ENCODE assay signal across 8 cellular contexts in genomic region chr3:47379488-47379899, GRCh38. TPM values are rescaled to one million over a fixed set of nuclear protein-coding genes. Genes with fewer than 3 reads are reported as not detected.
DNase-seq lines count a peak whose midpoint lies in the region; ATAC-seq and TF ChIP-seq lines count a peak whose summit lies in the region.

No MANE protein-coding gene starts in this region.

- ATAC-seq in SK-N-SH treated with all-trans-retinoic acid at 6 μM for 48 hours (no peak), GM18868 (IDR thresholded peaks at IDR 0.05; ENCODE audit: unreplicated experiment) (no peak)
- no peak for ATAC-seq in activated CD8-positive, alpha-beta T cell treated with anti-CD3 and anti-CD28 coated beads, Interleukin-2, amount 10 ng/mL, durations not matched to agents 7 days and 5 days
- no peak for ATAC-seq in stimulated activated memory B cell treated with anti-CD40 and anti-IgM and Interleukin-4, amounts not matched to agents 10 μg/mL and 1 μg/mL and 100 μg/mL, for 72 hours

- H4K20me1 ChIP-seq in SK-N-SH (ENCODE audit: insufficient read depth) = peaks cover 28% of the 10 kb centered on the region

- H3K36me3 Mint-ChIP-seq in activated CD8-positive, alpha-beta T cell treated with anti-CD3 and anti-CD28 coated beads, Interleukin-2, amount 10 ng/mL, durations not matched to agents 7 days and 5 days (ENCODE audit: low read depth) = peaks cover 12% of the 10 kb centered on the region
- H3K36me3 Mint-ChIP-seq in stimulated activated memory B cell treated with anti-CD40 and anti-IgM and Interleukin-4, amounts not matched to agents 10 μg/mL and 1 μg/mL and 100 μg/mL, for 72 hours = peaks cover 9% of the 10 kb centered on the region

- CTCF ChIA-PET in SK-N-SH (lab: Yijun Ruan, JAX) = interaction anchor here (1.4 to 2.0 kb wide), 2 partner anchors 9 to 42 kb away, joined by 6 to 12 read pairs; no protein-coding TSS in a partner anchor
- CTCF ChIA-PET in activated CD8-positive, alpha-beta T cell treated with anti-CD3 and anti-CD28 coated beads, Interleukin-2, amount 10 ng/mL, durations not matched to agents 7 days and 5 days (lab: Charles Lee) = interaction anchor here (0.7 to 2.8 kb wide), 4 partner anchors 10 to 143 kb away, joined by 3 to 10 read pairs (median 6); no protein-coding TSS in a partner anchor

- TF ChIP-seq RAD21 in SK-N-SH (IDR thresholded peaks at IDR 0.05; ENCODE audit: low read length) = no peak

- no peaks in the 10 kb centered on the region for H3K27me3 Mint-ChIP-seq in activated CD8-positive, alpha-beta T cell treated with anti-CD3 and anti-CD28 coated beads, Interleukin-2, amount 10 ng/mL, durations not matched to agents 7 days and 5 days (ENCODE audit: low read depth)
- no peaks in the 10 kb centered on the region for H3K27me3 Mint-ChIP-seq in stimulated activated memory B cell treated with anti-CD40 and anti-IgM and Interleukin-4, amounts not matched to agents 10 μg/mL and 1 μg/mL and 100 μg/mL, for 72 hours

- no peak for TF ChIP-seq CTCF in SK-N-SH (IDR thresholded peaks at IDR 0.05)

- 77% methylated on average over 16 of the region's 16 CpGs for WGBS in SK-N-SH (ENCODE audit: low lambda C conversion rate)

- H3K9me3 ChIP-seq in SK-N-SH (no peaks in the 10 kb centered on the region), iPS-18a (ENCODE audit: control insufficient read depth, low read depth, low read length) (no peaks in the 10 kb centered on the region)

- H3K27ac ChIP-seq in SK-N-SH (ENCODE audit: low read depth in 2 of 2, low read length in 1 of 2) (peak overlapping the region in 1 of 2 experiments; percentile 98; a peak in 1 of 4 replicates), iPS-18a (ENCODE audit: low read length) (no peak overlapping the region)

- H3K9me2 ChIP-seq in SK-N-SH = no peaks in the 10 kb centered on the region

- peaks cover 55% of the 10 kb centered on the region for H3K79me2 ChIP-seq in SK-N-SH (ENCODE audit: insufficient read depth)

- H3K9me3 Mint-ChIP-seq in activated CD8-positive, alpha-beta T cell treated with anti-CD3 and anti-CD28 coated beads, Interleukin-2, amount 10 ng/mL, durations not matched to agents 7 days and 5 days (ENCODE audit: insufficient read depth) = no peaks in the 10 kb centered on the region
- no peaks in the 10 kb centered on the region for H3K9me3 Mint-ChIP-seq in stimulated activated memory B cell treated with anti-CD40 and anti-IgM and Interleukin-4, amounts not matched to agents 10 μg/mL and 1 μg/mL and 100 μg/mL, for 72 hours

- no peak for TF ChIP-seq EP300 in SK-N-SH (IDR thresholded peaks at IDR 0.05; ENCODE audit: borderline replicate concordance in 1 of 2, low read depth in 1 of 2, low read length in 1 of 2)

- H3K4me1 ChIP-seq in SK-N-SH (ENCODE audit: control insufficient read depth in 1 of 2, insufficient read depth in 2 of 2, low read depth in 1 of 2, low read length in 1 of 2) (peaks cover 0 to 15% of the 10 kb centered on the region in 2 experiments; a peak in 1 of 4 replicates), iPS-18a (ENCODE audit: control insufficient read depth, low read depth, low read length) (peaks cover 10% of the 10 kb centered on the region)

- H2AFZ ChIP-seq in SK-N-SH (ENCODE audit: low read depth) = peak overlapping the region; percentile 90; the same call in 1 of the 2 replicates

- no peaks in the 10 kb centered on the region for H3K27me3 ChIP-seq in SK-N-SH (ENCODE audit: insufficient read depth)
- H3K27me3 ChIP-seq in iPS-18a (ENCODE audit: control insufficient read depth, insufficient read depth, low read length) = no peaks in the 10 kb centered on the region

- H3K36me3 ChIP-seq in SK-N-SH (replicated peaks in 1 of 2; ENCODE audit: control insufficient read depth in 1 of 2, insufficient read depth in 2 of 2, low read length in 1 of 2) (peaks cover 0 to 8% of the 10 kb centered on the region in 2 experiments), iPS-18a (ENCODE audit: control insufficient read depth, low read depth, low read length) (no peaks in the 10 kb centered on the region)

- H3K4me3 Mint-ChIP-seq in activated CD8-positive, alpha-beta T cell treated with anti-CD3 and anti-CD28 coated beads, Interleukin-2, amount 10 ng/mL, durations not matched to agents 7 days and 5 days = peak overlapping the region; percentile 100
- peak overlapping the region; percentile 99 for H3K4me3 Mint-ChIP-seq in stimulated activated memory B cell treated with anti-CD40 and anti-IgM and Interleukin-4, amounts not matched to agents 10 μg/mL and 1 μg/mL and 100 μg/mL, for 72 hours

- H3K4me2 ChIP-seq in SK-N-SH = peak overlapping the region; percentile 98

- H3K4me1 Mint-ChIP-seq in activated CD8-positive, alpha-beta T cell treated with anti-CD3 and anti-CD28 coated beads, Interleukin-2, amount 10 ng/mL, durations not matched to agents 7 days and 5 days (ENCODE audit: low read depth) = peaks cover 37% of the 10 kb centered on the region
- peaks cover 50% of the 10 kb centered on the region for H3K4me1 Mint-ChIP-seq in stimulated activated memory B cell treated with anti-CD40 and anti-IgM and Interleukin-4, amounts not matched to agents 10 μg/mL and 1 μg/mL and 100 μg/mL, for 72 hours

- H3K27ac Mint-ChIP-seq in activated CD8-positive, alpha-beta T cell treated with anti-CD3 and anti-CD28 coated beads, Interleukin-2, amount 10 ng/mL, durations not matched to agents 7 days and 5 days = peak overlapping the region; percentile 100
- peak overlapping the region; percentile 98 for H3K27ac Mint-ChIP-seq in stimulated activated memory B cell treated with anti-CD40 and anti-IgM and Interleukin-4, amounts not matched to agents 10 μg/mL and 1 μg/mL and 100 μg/mL, for 72 hours

- no peak for DNase-seq in SK-N-SH
- DNase-seq in activated CD8-positive, alpha-beta T cell treated with anti-CD3 and anti-CD28 coated beads, Interleukin-2, amount 10 ng/mL, durations not matched to agents 7 days and 5 days = no peak
- DNase-seq in SK-N-DZ (ENCODE audit: low spot score) = no peak
- DNase-seq in NCI-H2196 treated with DMSO at 0.1 percent for 48 hours (lab: John Stamatoyannopoulos, UW; ENCODE audit: unreplicated experiment) = no peak

- H3K4me3 ChIP-seq in SK-N-SH (ENCODE audit: low read depth in 2 of 2, low read length in 1 of 2) (peak overlapping the region; percentile 77 to 96), iPS-18a (ENCODE audit: low read length) (peak overlapping the region; percentile 96)

- POLR2A ChIA-PET in SK-N-SH (lab: Yijun Ruan, JAX) = no interaction called here
- POLR2A ChIA-PET in activated CD8-positive, alpha-beta T cell treated with anti-CD3 and anti-CD28 coated beads, Interleukin-2, amount 10 ng/mL, durations not matched to agents 7 days and 5 days (lab: Charles Lee) = no interaction called here

- H3K9ac ChIP-seq in SK-N-SH = peak overlapping the region; percentile 97
- H3K9ac ChIP-seq in iPS-18a (ENCODE audit: low read length) = peak overlapping the region; percentile 79

- H3F3A ChIP-seq in SK-N-SH (replicated peaks; ENCODE audit: insufficient read depth) = peaks cover 3% of the 10 kb centered on the region

TF ChIP-seq in SK-N-SH, 30 proteins besides CTCF, POLR2A, EP300 and RAD21 (continues in another document):
- TF ChIP-seq SMC3 (IDR thresholded peaks at IDR 0.05; ENCODE audit: low read depth, low read length) (no peak), FOSL2 (IDR thresholded peaks at IDR 0.05; ENCODE audit: borderline replicate concordance, low read depth) (no peak), GABPA (IDR thresholded peaks at IDR 0.05; ENCODE audit: low read depth) (no peak), SIN3A (IDR thresholded peaks at IDR 0.05; ENCODE audit: borderline replicate concordance, low read depth, low read length) (no peak), POLR2AphosphoS5 (IDR thresholded peaks at IDR 0.05; ENCODE audit: low read depth, low read length) (no peak), NFIC (IDR thresholded peaks at IDR 0.05; ENCODE audit: borderline replicate concordance) (no peak), RCOR1 (IDR thresholded peaks at IDR 0.05; ENCODE audit: low read length) (no peak), FOXM1 (IDR thresholded peaks at IDR 0.05; ENCODE audit: low read depth) (no peak), YY1 (IDR thresholded peaks at IDR 0.05; ENCODE audit: low read depth) (no peak)

TF ChIP-seq in SK-N-SH treated with all-trans-retinoic acid at 6 μM for 48 hours, 23 proteins besides CTCF, POLR2A, EP300 and RAD21 (continues in another document):
- no peak for TF ChIP-seq TCF4 (CRISPR knock-in tag; IDR thresholded peaks at IDR 0.05; ENCODE audit: borderline replicate concordance)
- TF ChIP-seq, protein P1, sequence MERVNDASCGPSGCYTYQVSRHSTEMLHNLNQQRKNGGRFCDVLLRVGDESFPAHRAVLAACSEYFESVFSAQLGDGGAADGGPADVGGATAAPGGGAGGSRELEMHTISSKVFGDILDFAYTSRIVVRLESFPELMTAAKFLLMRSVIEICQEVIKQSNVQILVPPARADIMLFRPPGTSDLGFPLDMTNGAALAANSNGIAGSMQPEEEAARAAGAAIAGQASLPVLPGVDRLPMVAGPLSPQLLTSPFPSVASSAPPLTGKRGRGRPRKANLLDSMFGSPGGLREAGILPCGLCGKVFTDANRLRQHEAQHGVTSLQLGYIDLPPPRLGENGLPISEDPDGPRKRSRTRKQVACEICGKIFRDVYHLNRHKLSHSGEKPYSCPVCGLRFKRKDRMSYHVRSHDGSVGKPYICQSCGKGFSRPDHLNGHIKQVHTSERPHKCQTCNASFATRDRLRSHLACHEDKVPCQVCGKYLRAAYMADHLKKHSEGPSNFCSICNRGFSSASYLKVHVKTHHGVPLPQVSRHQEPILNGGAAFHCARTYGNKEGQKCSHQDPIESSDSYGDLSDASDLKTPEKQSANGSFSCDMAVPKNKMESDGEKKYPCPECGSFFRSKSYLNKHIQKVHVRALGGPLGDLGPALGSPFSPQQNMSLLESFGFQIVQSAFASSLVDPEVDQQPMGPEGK (CRISPR knock-in tag; IDR thresholded peaks at IDR 0.05; ENCODE audit: borderline replicate concordance) = no peak
- TF ChIP-seq GLIS3 (CRISPR knock-in tag; IDR thresholded peaks at IDR 0.05) = no peak
- no peak for TF ChIP-seq ZFP3 (CRISPR knock-in tag; IDR thresholded peaks at IDR 0.05)
- TF ChIP-seq OSR1 (CRISPR knock-in tag; IDR thresholded peaks at IDR 0.05) = no peak

RNA-seq across cellular contexts. Expression of gene PTPN23, which starts 1.3 kb away (rescaled TPM):
- 4.4 and 10.9 TPM in 2 replicates for polyA plus RNA-seq in SK-N-SH (2012; rRNA removed)
- polyA plus RNA-seq in SK-N-SH (2012; cell fraction: cytosol; rRNA removed) = 2.7 and 4.3 TPM in 2 replicates
- 29.6 and 47.7 TPM in 2 replicates for polyA plus RNA-seq in SK-N-SH (2012; cell fraction: nucleus; rRNA removed)
- 10 to 100 TPM; 31.0 to 33.2 TPM for total RNA-seq in activated CD8-positive, alpha-beta T cell treated with anti-CD3 and anti-CD28 coated beads, Interleukin-2, amount 10 ng/mL, durations not matched to agents 7 days and 5 days
- 9.1 and 9.9 TPM in 2 replicates for polyA plus RNA-seq in SK-N-DZ (2014; cell fraction: cytosol; rRNA removed)
- polyA plus RNA-seq in SK-N-DZ (2014; cell fraction: nucleus; rRNA removed) = 9.2 and 16.5 TPM in 2 replicates
